In genomic region chr15:96849501-96849900, GRCh38 we compare ENCODE assay signal across 32 cellular contexts.
DNase-seq lines count a peak whose midpoint lies in the region; ATAC-seq, FAIRE-seq and TF ChIP-seq lines count a peak whose summit lies in the region.
"Had no signal": no experiment of that assay in that cellular context is flagged by ENCODE, and none has a peak within 500 bp of the region (broad histone marks: within the 10 kb centered on the region; RNA-seq: fewer than 3 reads in every experiment).

No MANE protein-coding gene starts in this region.

- no peaks in the 10 kb centered on the region for H3K36me3 Mint-ChIP-seq in astrocyte (ENCODE audit: low read depth, unreplicated experiment)
- H3K36me3 Mint-ChIP-seq in Caco-2 (ENCODE audit: insufficient read depth, unreplicated experiment), result no peaks in the 10 kb centered on the region
- H3K36me3 Mint-ChIP-seq: activated naive CD8-positive, alpha-beta T cell treated with anti-CD3 and anti-CD28 coated beads, Interleukin-2, amount 10 ng/mL, durations not matched to agents 7 days and 5 days had no signal

- no peaks in the 10 kb centered on the region for H3K9me3 ChIP-seq in astrocyte (ENCODE audit: insufficient read depth, low read depth, low read length)
- no peaks in the 10 kb centered on the region for H3K9me3 ChIP-seq in skeletal muscle satellite cell (replicated peaks; ENCODE audit: low read length)
- H3K9me3 ChIP-seq in Caco-2, result no peaks in the 10 kb centered on the region
- H3K9me3 ChIP-seq: colonic mucosa, lower lobe of right lung had no signal

- intact Hi-C loops in Caco-2 (cut with micrococcal nuclease; ENCODE audit: unreplicated experiment), result no loop called here

- POLR2A ChIA-PET in Caco-2 (lab: Charles Lee), result no interaction called here

- BruUV-seq in Caco-2 (replicated peaks; lab: Mats Ljungman, UMichigan), result no TSS peak

- FAIRE-seq in astrocyte (lab: Jason Lieb, UNC), result no peak
- FAIRE-seq: GM18507, HepG2, kidney, TTC549 had no signal

- H3K79me2 ChIP-seq in astrocyte (ENCODE audit: insufficient read depth, low read length), result no peaks in the 10 kb centered on the region

- no peak overlapping the region for H2AFZ ChIP-seq in astrocyte (ENCODE audit: low read depth, low read length)
- H2AFZ ChIP-seq: GM23248 had no signal

- no peak overlapping the region for H3K4me3 Mint-ChIP-seq in astrocyte (ENCODE audit: unreplicated experiment)
- H3K4me3 Mint-ChIP-seq in Caco-2 (ENCODE audit: unreplicated experiment), result no peak overlapping the region
- H3K4me3 Mint-ChIP-seq: activated CD8-positive, alpha-beta T cell treated with anti-CD3 and anti-CD28 coated beads for 36 hours; activated naive CD8-positive, alpha-beta T cell treated with anti-CD3 and anti-CD28 coated beads, Interleukin-2, amount 10 ng/mL, durations not matched to agents 7 days and 5 days; B cell; effector memory CD8-positive, alpha-beta T cell had no signal

- TF ChIP-seq CTCF in astrocyte (IDR thresholded peaks at IDR 0.05; ENCODE audit: insufficient read depth, low read depth, low read length), result no peak
- no peak for TF ChIP-seq CTCF in fibroblast of pulmonary artery (IDR thresholded peaks at IDR 0.05; ENCODE audit: low read length, missing control alignments)
- TF ChIP-seq CTCF in Caco-2 (IDR thresholded peaks at IDR 0.05; ENCODE audit: insufficient read depth in 1 of 2, low read depth in 1 of 2, low read length in 1 of 2, severe bottlenecking in 1 of 2, unreplicated experiment in 1 of 2), result no peak

- CTCF ChIA-PET in Caco-2 (lab: Charles Lee), result no interaction called here

- H3K27ac Mint-ChIP-seq in astrocyte (ENCODE audit: unreplicated experiment), result no peak overlapping the region
- no peak overlapping the region for H3K27ac Mint-ChIP-seq in Caco-2 (ENCODE audit: unreplicated experiment)
- H3K27ac Mint-ChIP-seq: activated CD8-positive, alpha-beta T cell treated with anti-CD3 and anti-CD28 coated beads for 36 hours; activated naive CD8-positive, alpha-beta T cell treated with anti-CD3 and anti-CD28 coated beads, Interleukin-2, amount 10 ng/mL, durations not matched to agents 7 days and 5 days; B cell; effector memory CD8-positive, alpha-beta T cell had no signal

- H3K4me2 ChIP-seq in astrocyte (ENCODE audit: low read length), result no peak overlapping the region
- peak overlapping the region; percentile 47 for H3K4me2 ChIP-seq in skeletal muscle satellite cell (ENCODE audit: low read length)

- peaks cover 3% of the 10 kb centered on the region for H3K27me3 Mint-ChIP-seq in astrocyte (ENCODE audit: low read depth, unreplicated experiment)
- H3K27me3 Mint-ChIP-seq in Caco-2 (ENCODE audit: insufficient read depth, unreplicated experiment), result peaks cover 6% of the 10 kb centered on the region
- H3K27me3 Mint-ChIP-seq: activated naive CD8-positive, alpha-beta T cell treated with anti-CD3 and anti-CD28 coated beads, Interleukin-2, amount 10 ng/mL, durations not matched to agents 7 days and 5 days; B cell had no signal

- H4K20me1 ChIP-seq in astrocyte (ENCODE audit: insufficient read depth, low read length), result no peaks in the 10 kb centered on the region

- peaks cover 4% of the 10 kb centered on the region for H3K9me3 Mint-ChIP-seq in astrocyte (ENCODE audit: unreplicated experiment)
- peaks cover 10% of the 10 kb centered on the region for H3K9me3 Mint-ChIP-seq in Caco-2 (ENCODE audit: unreplicated experiment)

- H3K36me3 ChIP-seq in astrocyte (ENCODE audit: insufficient read depth, low read length) (no peaks in the 10 kb centered on the region), skeletal muscle satellite cell (ENCODE audit: insufficient read depth, low read length) (no peaks in the 10 kb centered on the region), Caco-2 (ENCODE audit: control insufficient read depth, insufficient read depth, low read length) (no peaks in the 10 kb centered on the region)
- H3K36me3 ChIP-seq: colonic mucosa, lower lobe of right lung had no signal

- H3K4me1 ChIP-seq in astrocyte (ENCODE audit: insufficient read depth, low read length) (no peaks in the 10 kb centered on the region), skeletal muscle satellite cell (ENCODE audit: control insufficient read depth, insufficient read depth, low read length) (peaks cover 32% of the 10 kb centered on the region), Caco-2 (no peaks in the 10 kb centered on the region)
- H3K4me1 ChIP-seq: colonic mucosa, lower lobe of right lung had no signal

- H3K9ac ChIP-seq in astrocyte (ENCODE audit: low read length) (no peak overlapping the region), skeletal muscle satellite cell (ENCODE audit: low read depth, low read length) (peak overlapping the region; percentile 43)
- H3K9ac ChIP-seq: GM23248 had no signal

- ATAC-seq in HG03135 (IDR thresholded peaks at IDR 0.05; ENCODE audit: unreplicated experiment), result no peak
- ATAC-seq in HG03095 (IDR thresholded peaks at IDR 0.05; ENCODE audit: unreplicated experiment), result no peak
- ATAC-seq: activated CD8-positive, alpha-beta T cell treated with anti-CD3 and anti-CD28 coated beads for 36 hours; effector memory CD8-positive, alpha-beta T cell; esophagus mucosa; HepG2; lower lobe of right lung; PC-3 had no signal

- H3K27ac ChIP-seq in astrocyte (ENCODE audit: low read depth, low read length), result no peak overlapping the region
- H3K27ac ChIP-seq: colonic mucosa, GM23248, HL-60, lower lobe of right lung, skin epidermis had no signal

- H3K4me3 ChIP-seq in astrocyte (ENCODE audit: insufficient read depth, low read depth, low read length) (no peak overlapping the region), fibroblast of pulmonary artery (replicated peaks; ENCODE audit: low read depth, low read length) (no peak overlapping the region), skeletal muscle satellite cell (ENCODE audit: low read length) (no peak overlapping the region), Caco-2 (ENCODE audit: low read depth, low read length) (no peak overlapping the region)
- H3K4me3 ChIP-seq: colonic mucosa, GM23248, lower lobe of right lung, skin epidermis had no signal

- DNase-seq in NCI-H82 (lab: John Stamatoyannopoulos, UW), result peak; percentile 26
- no peak for DNase-seq in NCI-H82 treated with DMSO at 0.1 percent for 48 hours (lab: John Stamatoyannopoulos, UW; ENCODE audit: unreplicated experiment)
- peak; percentile 63 for DNase-seq in astrocyte (ENCODE audit: low read depth)
- DNase-seq in fibroblast of pulmonary artery (ENCODE audit: low read depth), result peak; percentile 38
- DNase-seq in Caco-2, result no peak
- DNase-seq: 8988T; activated CD4-positive, alpha-beta T cell treated with anti-CD3 and anti-CD28 coated beads for 1 hour; activated CD8-positive, alpha-beta T cell treated with anti-CD3 and anti-CD28 coated beads for 36 hours; activated effector memory CD4-positive, alpha-beta T cell treated with Interleukin-2 at 50 U/mL for 16 hours; activated naive CD8-positive, alpha-beta T cell treated with anti-CD3 and anti-CD28 coated beads, Interleukin-2, amount 10 ng/mL, durations not matched to agents 7 days and 5 days; activated T-cell treated with anti-CD3 and anti-CD28 coated beads for 4 hours; colonic mucosa; DMS53; effector memory CD8-positive, alpha-beta T cell; GM23248; kidney; lower lobe of right lung; NCI-H446 treated with DMSO at 0.1 percent for 48 hours; PC-3; SHP77; stimulated activated CD4-positive, alpha-beta T cell treated with anti-CD3 and anti-CD28 coated beads, Interleukin-1b, Interleukin-23, amount 100 ng/mL, for 48 hours; substantia nigra had no signal

- H3K27me3 ChIP-seq in astrocyte (ENCODE audit: insufficient read depth, low read length), result no peaks in the 10 kb centered on the region
- no peaks in the 10 kb centered on the region for H3K27me3 ChIP-seq in skeletal muscle satellite cell (ENCODE audit: control insufficient read depth, insufficient read depth, low read length)
- H3K27me3 ChIP-seq in Caco-2 (replicated peaks; ENCODE audit: control insufficient read depth, insufficient read depth, low read length), result no peaks in the 10 kb centered on the region
- H3K27me3 ChIP-seq: colonic mucosa had no signal

- H3K4me1 Mint-ChIP-seq in astrocyte (ENCODE audit: low read depth, unreplicated experiment) (no peaks in the 10 kb centered on the region), Caco-2 (ENCODE audit: low read depth, unreplicated experiment) (no peaks in the 10 kb centered on the region)
- H3K4me1 Mint-ChIP-seq: activated naive CD8-positive, alpha-beta T cell treated with anti-CD3 and anti-CD28 coated beads, Interleukin-2, amount 10 ng/mL, durations not matched to agents 7 days and 5 days; B cell had no signal

Comparison
In these comparisons a context has a peak if more than half of its experiments do, and no peak if none do; other contexts are left out.
1. DNase-seq: peak in NCI-H82 (single experiment), astrocyte (single experiment) and fibroblast of pulmonary artery (single experiment); none in NCI-H82 treated with DMSO at 0.1 percent for 48 hours (single experiment) and Caco-2 (0 of 2).